6 cellular contexts compared by ENCODE assay signal in the genomic region with DNA sequence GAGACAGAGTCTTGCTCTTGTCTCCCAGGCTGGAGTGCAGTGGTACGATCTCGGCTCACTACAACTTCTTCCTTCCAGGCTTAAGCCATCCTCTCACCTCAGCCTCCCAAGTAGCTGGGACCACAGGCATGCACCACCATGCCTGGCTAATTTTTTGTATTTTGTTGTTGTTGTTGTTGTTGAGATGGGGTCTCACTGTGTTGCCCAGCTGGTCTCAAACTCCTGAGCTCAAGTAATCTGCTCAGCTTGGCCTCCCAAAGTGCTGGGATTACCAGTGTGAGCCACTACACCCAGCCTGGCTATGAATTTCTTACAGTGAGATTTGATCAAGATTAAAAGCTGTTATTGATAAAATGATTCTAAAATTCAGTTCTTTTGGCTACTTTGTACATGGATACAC. TPM values are rescaled to one million over a fixed set of nuclear protein-coding genes. Genes with fewer than 3 reads are reported as not detected.
DNase-seq lines count a peak whose midpoint lies in the region; ATAC-seq, FAIRE-seq and TF ChIP-seq lines count a peak whose summit lies in the region.
"Not testable (repeated sequence)": the region's sequence is repeated elsewhere in the genome, so short reads cannot be mapped to it uniquely, and the experiment has no call there.

No MANE protein-coding gene starts in this region.

- not testable (repeated sequence) for H3K27me3 ChIP-seq in H9 (ENCODE audit: insufficient read depth, low read length); K562 (ENCODE audit: control insufficient read depth in 2 of 2, insufficient read depth in 2 of 2, low read length in 2 of 2)

- not testable (repeated sequence) for H3K4me1 ChIP-seq in H9 (ENCODE audit: insufficient read depth, low read length); K562 (replicated peaks in 1 of 2; ENCODE audit: control insufficient read depth in 2 of 2, insufficient read depth in 2 of 2, low read length in 2 of 2)

- TF ChIP-seq POLR2A in K562 (conservative IDR thresholded peaks at IDR 0.05), result not testable (repeated sequence)

- not testable (repeated sequence) for H3K9ac ChIP-seq in H9 (ENCODE audit: extremely low read depth, insufficient read length, low read length); K562 (ENCODE audit: insufficient read depth in 1 of 2, low read depth in 2 of 2, low read length in 2 of 2)

- not testable (repeated sequence) for H2BK20ac ChIP-seq in H9 (ENCODE audit: low read depth, low read length, poor library complexity, severe bottlenecking)

- H3K79me2 ChIP-seq in H9 (ENCODE audit: insufficient read depth, low read length), result not testable (repeated sequence)
- H3K79me2 ChIP-seq in K562 (ENCODE audit: control insufficient read depth, insufficient read depth, low read length), result peaks cover 10% of the 10 kb centered on the region; the same call in 2 of the 3 replicates

- not testable (repeated sequence) for ATAC-seq in T-helper 17 cell; activated CD8-positive, alpha-beta T cell treated with anti-CD3 and anti-CD28 coated beads for 36 hours; K562; natural killer cell

- not testable (repeated sequence) for H3K56ac ChIP-seq in H9 (ENCODE audit: insufficient read length, low read depth, low read length)

- H2AFZ ChIP-seq in H9 (ENCODE audit: low read length); K562 (ENCODE audit: low read depth, low read length): not testable (repeated sequence)

- not testable (repeated sequence) for H3K4ac ChIP-seq in H9 (ENCODE audit: low read depth, low read length)

- H2AK5ac ChIP-seq in H9 (ENCODE audit: insufficient read length, low read length), result not testable (repeated sequence)

- not testable (repeated sequence) for H3K79me1 ChIP-seq in H9 (ENCODE audit: insufficient read depth, low read depth, low read length, poor library complexity, severe bottlenecking)

- H3K4me2 ChIP-seq in H9 (ENCODE audit: insufficient read depth, insufficient read length, low read length); K562 (ENCODE audit: insufficient read depth, low read length): not testable (repeated sequence)

- in situ Hi-C loops in K562 (cut with MboI), result not testable (repeated sequence)

- H2BK120ac ChIP-seq in H9 (ENCODE audit: low read depth, low read length, poor library complexity, severe bottlenecking), result not testable (repeated sequence)

- not testable (repeated sequence) for H3K9me3 ChIP-seq in H9 (ENCODE audit: control insufficient read depth, low read depth, low read length); T-helper 17 cell (ENCODE audit: control insufficient read depth, low read length, poor library complexity, severe bottlenecking); K562 (replicated peaks; ENCODE audit: control insufficient read depth, insufficient read depth, low read depth, low read length)

- not testable (repeated sequence) for H2BK12ac ChIP-seq in H9 (ENCODE audit: insufficient read length, low read depth, low read length)

- not testable (repeated sequence) for H2BK15ac ChIP-seq in H9 (ENCODE audit: low read depth, low read length)

- not testable (repeated sequence) for DNase-seq in H9; T-helper 17 cell; activated CD8-positive, alpha-beta T cell treated with anti-CD3 and anti-CD28 coated beads for 36 hours; activated T-helper 1 cell treated with anti-CD3 and anti-CD28 coated beads, Interleukin-12 subunit alpha, Interleukin-12 subunit beta, Interleukin-2, Interleukin-4 antibody, amounts not matched to agents 30 ng/mL and 10 ng/mL and 1 ng/mL, durations not matched to agents 14 hours and 24 hours and 36 hours (ENCODE audit: low spot score); K562 (ENCODE audit: extremely low read depth in 1 of 4, low spot score in 3 of 4); natural killer cell

- not testable (repeated sequence) for H4K91ac ChIP-seq in H9 (ENCODE audit: insufficient read length, low read depth, low read length)

- H4K5ac ChIP-seq in H9 (ENCODE audit: insufficient read length, low read depth, low read length), result not testable (repeated sequence)

- H3K36me3 Mint-ChIP-seq in H9 (ENCODE audit: insufficient read depth in 1 of 3, low read depth in 3 of 3), result peaks cover 63 to 99% (median 99%) of the 10 kb centered on the region in 3 experiments; a peak in 6 of 7 replicates
- not testable (repeated sequence) for H3K36me3 Mint-ChIP-seq in T-helper 17 cell (ENCODE audit: low read depth)
- peaks cover 54% of the 10 kb centered on the region for H3K36me3 Mint-ChIP-seq in activated CD8-positive, alpha-beta T cell treated with anti-CD3 and anti-CD28 coated beads for 36 hours (ENCODE audit: low read depth)
- peaks cover 64% of the 10 kb centered on the region for H3K36me3 Mint-ChIP-seq in activated T-helper 1 cell treated with anti-CD3 and anti-CD28 coated beads, Interleukin-12 subunit alpha, Interleukin-12 subunit beta, Interleukin-2, Interleukin-4 antibody, amounts not matched to agents 30 ng/mL and 10 ng/mL and 1 ng/mL, durations not matched to agents 14 hours and 24 hours and 36 hours (ENCODE audit: low read depth)
- H3K36me3 Mint-ChIP-seq in natural killer cell, result peaks cover 11% of the 10 kb centered on the region

- H3K18ac ChIP-seq in H9 (ENCODE audit: insufficient read length, low read depth, low read length), result not testable (repeated sequence)

- BruUV-seq in K562 (replicated peaks; lab: Mats Ljungman, UMichigan), result not testable (repeated sequence)

- not testable (repeated sequence) for FAIRE-seq in K562 (lab: Jason Lieb, UNC)

- H3K9me3 Mint-ChIP-seq in H9; activated CD8-positive, alpha-beta T cell treated with anti-CD3 and anti-CD28 coated beads for 36 hours; activated T-helper 1 cell treated with anti-CD3 and anti-CD28 coated beads, Interleukin-12 subunit alpha, Interleukin-12 subunit beta, Interleukin-2, Interleukin-4 antibody, amounts not matched to agents 30 ng/mL and 10 ng/mL and 1 ng/mL, durations not matched to agents 14 hours and 24 hours and 36 hours; natural killer cell: not testable (repeated sequence)

- not testable (repeated sequence) for TF ChIP-seq EP300 in K562 (IDR thresholded peaks at IDR 0.05; ENCODE audit: low read length)

- not testable (repeated sequence) for H3K4me3 Mint-ChIP-seq in H9; T-helper 17 cell; activated CD8-positive, alpha-beta T cell treated with anti-CD3 and anti-CD28 coated beads for 36 hours; activated T-helper 1 cell treated with anti-CD3 and anti-CD28 coated beads, Interleukin-12 subunit alpha, Interleukin-12 subunit beta, Interleukin-2, Interleukin-4 antibody, amounts not matched to agents 30 ng/mL and 10 ng/mL and 1 ng/mL, durations not matched to agents 14 hours and 24 hours and 36 hours; natural killer cell

- not testable (repeated sequence) for H3K4me3 ChIP-seq in K562

- H3T11ph ChIP-seq in H9 (ENCODE audit: low read length), result not testable (repeated sequence)

- H3K27me3 Mint-ChIP-seq in H9 (ENCODE audit: low read depth); T-helper 17 cell; activated CD8-positive, alpha-beta T cell treated with anti-CD3 and anti-CD28 coated beads for 36 hours; activated T-helper 1 cell treated with anti-CD3 and anti-CD28 coated beads, Interleukin-12 subunit alpha, Interleukin-12 subunit beta, Interleukin-2, Interleukin-4 antibody, amounts not matched to agents 30 ng/mL and 10 ng/mL and 1 ng/mL, durations not matched to agents 14 hours and 24 hours and 36 hours (ENCODE audit: insufficient read depth); natural killer cell (ENCODE audit: low read depth in 2 of 2): not testable (repeated sequence)

- CTCF ChIA-PET in activated CD8-positive, alpha-beta T cell treated with anti-CD3 and anti-CD28 coated beads for 36 hours (lab: Charles Lee), result interaction anchor here (0.9 to 1.4 kb wide), 3 partner anchors 12 to 19 kb away, joined by 3 to 4 read pairs (median 4); no protein-coding TSS in a partner anchor
- CTCF ChIA-PET in K562 (lab: Yijun Ruan, JAX; ENCODE audit: low intra/inter-chr PET ratio), result not testable (repeated sequence)

- not testable (repeated sequence) for TF ChIP-seq RAD21 in K562 (CRISPR knock-in tag; conservative IDR thresholded peaks at IDR 0.05 in 1 of 2, IDR thresholded peaks at IDR 0.05 in 1 of 2)

- WGBS in H9 (ENCODE audit: extremely low coverage, insufficient read length, low lambda C conversion rate), result no CpG with 5 or more reads among the region's 2 CpGs
- 100% methylated on average over 2 of the region's 2 CpGs for WGBS in K562 (ENCODE audit: insufficient coverage, low coverage, missing lambda C conversion rate)

- not testable (repeated sequence) for H3K23me2 ChIP-seq in H9 (ENCODE audit: insufficient read length, low read depth, low read length, poor library complexity, severe bottlenecking)

- not testable (repeated sequence) for H3K23ac ChIP-seq in H9 (ENCODE audit: insufficient read length, low read depth, low read length)

- not testable (repeated sequence) for H4K8ac ChIP-seq in H9 (replicated peaks; ENCODE audit: insufficient read length, low read depth, low read length)

- not testable (repeated sequence) for H3K27ac ChIP-seq in H9 (ENCODE audit: insufficient read length, low read depth, low read length); K562 (ENCODE audit: extremely low read depth, low read depth, low read length)

- not testable (repeated sequence) for H4K20me1 ChIP-seq in H9 (ENCODE audit: control insufficient read depth, insufficient read depth, insufficient read length); K562 (replicated peaks; ENCODE audit: control insufficient read depth, insufficient read depth, low read length)

- not testable (repeated sequence) for TF ChIP-seq CTCF in H9 (conservative IDR thresholded peaks at IDR 0.05); activated CD8-positive, alpha-beta T cell treated with anti-CD3 and anti-CD28 coated beads for 36 hours (IDR thresholded peaks at IDR 0.05); K562 (IDR thresholded peaks at IDR 0.05 in 2 of 3, conservative IDR thresholded peaks at IDR 0.05 in 1 of 3; ENCODE audit: insufficient read depth in 2 of 3, low read depth in 1 of 3, low read length in 3 of 3); natural killer cell (IDR thresholded peaks at IDR 0.05)

- not testable (repeated sequence) for H3K14ac ChIP-seq in H9 (ENCODE audit: insufficient read depth, low read length)

- H3K9me1 ChIP-seq in K562 (ENCODE audit: control insufficient read depth, insufficient read depth, low read length), result not testable (repeated sequence)

- intact Hi-C loops in activated CD8-positive, alpha-beta T cell treated with anti-CD3 and anti-CD28 coated beads for 36 hours (cut with micrococcal nuclease); activated T-helper 1 cell treated with anti-CD3 and anti-CD28 coated beads, Interleukin-12 subunit alpha, Interleukin-12 subunit beta, Interleukin-2, Interleukin-4 antibody, amounts not matched to agents 30 ng/mL and 10 ng/mL and 1 ng/mL, durations not matched to agents 14 hours and 24 hours and 36 hours (cut with micrococcal nuclease); K562 (cut with micrococcal nuclease); natural killer cell (cut with micrococcal nuclease): not testable (repeated sequence)

- peaks cover 99% of the 10 kb centered on the region for H3K36me3 ChIP-seq in K562 (ENCODE audit: control insufficient read depth, insufficient read depth, low read length)

- H3K27ac Mint-ChIP-seq in H9 (peak overlapping the region in 2 of 3 experiments; percentile 52 to 85; a peak in 2 of 7 replicates), T-helper 17 cell (peak overlapping the region; percentile 32), natural killer cell (peak overlapping the region; percentile 51 to 72)
- peak overlapping the region; percentile 64 for H3K27ac Mint-ChIP-seq in activated CD8-positive, alpha-beta T cell treated with anti-CD3 and anti-CD28 coated beads for 36 hours
- peak overlapping the region; percentile 52 for H3K27ac Mint-ChIP-seq in activated T-helper 1 cell treated with anti-CD3 and anti-CD28 coated beads, Interleukin-12 subunit alpha, Interleukin-12 subunit beta, Interleukin-2, Interleukin-4 antibody, amounts not matched to agents 30 ng/mL and 10 ng/mL and 1 ng/mL, durations not matched to agents 14 hours and 24 hours and 36 hours

- not testable (repeated sequence) for H2BK5ac ChIP-seq in H9 (ENCODE audit: insufficient read length, low read length)

- POLR2A ChIA-PET in activated CD8-positive, alpha-beta T cell treated with anti-CD3 and anti-CD28 coated beads for 36 hours (lab: Charles Lee), result interaction anchor here (0.7 to 1.7 kb wide), 3 partner anchors 8 to 11 kb away, joined by 3 to 7 read pairs (median 4); partner anchors contain the start of gene NAT10
- POLR2A ChIA-PET in K562 (lab: Yijun Ruan, JAX), result interaction anchor here (0.9 to 2.2 kb wide), 6 partner anchors 8 to 35 kb away, joined by 3 to 9 read pairs (median 6); partner anchors contain the start of gene NAT10

- not testable (repeated sequence) for H3K4me1 Mint-ChIP-seq in H9; T-helper 17 cell; activated CD8-positive, alpha-beta T cell treated with anti-CD3 and anti-CD28 coated beads for 36 hours (ENCODE audit: low read depth); activated T-helper 1 cell treated with anti-CD3 and anti-CD28 coated beads, Interleukin-12 subunit alpha, Interleukin-12 subunit beta, Interleukin-2, Interleukin-4 antibody, amounts not matched to agents 30 ng/mL and 10 ng/mL and 1 ng/mL, durations not matched to agents 14 hours and 24 hours and 36 hours (ENCODE audit: low read depth); natural killer cell

RNA-seq across cellular contexts. Expression of gene NAT10, which starts 10.5 kb away (rescaled TPM):
- total RNA-seq in H9 (2021) (99.3 and 103 TPM in 2 replicates), T-helper 17 cell (10 to 100 TPM; 53.0 to 59.1 TPM), K562 (2014; rRNA removed) (59.5 and 68.0 TPM in 2 replicates), K562 (2014; rRNA removed; fragmentation: Illumina TruSeq; extraction: Trizol) (69.0 and 71.1 TPM in 2 replicates), K562 (2015; rRNA removed; fragmentation: Illumina TruSeq; extraction: Trizol) (91.3 and 92.9 TPM in 2 replicates), K562 (2021) (125 and 127 TPM in 2 replicates), natural killer cell (10 to 100 TPM; 40.3 to 53.6 (median 42.8) TPM)
- total RNA-seq in activated CD8-positive, alpha-beta T cell treated with anti-CD3 and anti-CD28 coated beads for 36 hours, result 100 to 1,000 TPM; 129 to 137 TPM
- 157 and 158 TPM in 2 replicates for total RNA-seq in activated T-helper 1 cell treated with anti-CD3 and anti-CD28 coated beads, Interleukin-12 subunit alpha, Interleukin-12 subunit beta, Interleukin-2, Interleukin-4 antibody, amounts not matched to agents 30 ng/mL and 10 ng/mL and 1 ng/mL, durations not matched to agents 14 hours and 24 hours and 36 hours
- total RNA-seq in K562 (2011; cell fraction: chromatin; rRNA removed; ENCODE audit: low replicate concordance), result 165 and 174 TPM in 2 replicates
- total RNA-seq in K562 (2011; cell fraction: nucleolus; rRNA removed), result 86.5 and 93.6 TPM in 2 replicates
- total RNA-seq in K562 (2011; cell fraction: nucleoplasm; rRNA removed), result 106 and 112 TPM in 2 replicates
- polyA plus RNA-seq in K562 (2011; rRNA removed) (86.3 and 96.5 TPM in 2 replicates), K562 (2014; fragmentation: Illumina TruSeq; extraction: Trizol) (91.3 and 98.2 TPM in 2 replicates), K562 (2014; fragmentation: Nextera tagmentation; extraction: Ambion mirVana) (100 to 1,000 TPM in 1 of 2 experiments, 10 to 100 TPM in 1; 55.4 to 122 TPM), K562 (2014; rRNA removed) (62.4 and 73.4 TPM in 2 replicates)
- polyA plus RNA-seq in K562 (2011; cell fraction: cytosol; rRNA removed), result 79.8 and 93.3 TPM in 2 replicates
- 120 and 143 TPM in 2 replicates for polyA plus RNA-seq in K562 (2011; cell fraction: nucleus; rRNA removed)
- polyA plus RNA-seq in K562 (2012), result 54.7 and 77.0 TPM in 2 replicates
- 131 and 145 TPM in 2 replicates for polyA minus RNA-seq in K562 (2011; rRNA and poly(A)+ RNA removed)
- polyA minus RNA-seq in K562 (2011; cell fraction: cytosol; rRNA and poly(A)+ RNA removed), result 100 and 108 TPM in 2 replicates
- polyA minus RNA-seq in K562 (2011; cell fraction: nucleus; rRNA and poly(A)+ RNA removed), result 60.0 and 82.5 TPM in 2 replicates

RNA-seq across cellular contexts. Expression of gene CAPRIN1, which starts 43.4 kb away (rescaled TPM):
- total RNA-seq in H9 (2021) (281 and 301 TPM in 2 replicates), T-helper 17 cell (100 to 1,000 TPM; 109 to 120 TPM), K562 (2014; rRNA removed) (216 and 244 TPM in 2 replicates), K562 (2014; rRNA removed; fragmentation: Illumina TruSeq; extraction: Trizol) (226 and 247 TPM in 2 replicates), K562 (2015; rRNA removed; fragmentation: Illumina TruSeq; extraction: Trizol) (237 and 246 TPM in 2 replicates), K562 (2021) (252 and 263 TPM in 2 replicates), natural killer cell (100 to 1,000 TPM; 118 to 158 (median 137) TPM)
- 100 to 1,000 TPM; 297 to 328 TPM for total RNA-seq in activated CD8-positive, alpha-beta T cell treated with anti-CD3 and anti-CD28 coated beads for 36 hours
- 285 and 289 TPM in 2 replicates for total RNA-seq in activated T-helper 1 cell treated with anti-CD3 and anti-CD28 coated beads, Interleukin-12 subunit alpha, Interleukin-12 subunit beta, Interleukin-2, Interleukin-4 antibody, amounts not matched to agents 30 ng/mL and 10 ng/mL and 1 ng/mL, durations not matched to agents 14 hours and 24 hours and 36 hours
- 130 and 461 TPM in 2 replicates for total RNA-seq in K562 (2011; cell fraction: chromatin; rRNA removed; ENCODE audit: low replicate concordance)
- total RNA-seq in K562 (2011; cell fraction: nucleolus; rRNA removed), result 84.2 and 92.2 TPM in 2 replicates
- total RNA-seq in K562 (2011; cell fraction: nucleoplasm; rRNA removed), result 188 and 293 TPM in 2 replicates
- polyA plus RNA-seq in K562 (2011; rRNA removed) (255 and 269 TPM in 2 replicates), K562 (2014; fragmentation: Illumina TruSeq; extraction: Trizol) (235 and 271 TPM in 2 replicates), K562 (2014; fragmentation: Nextera tagmentation; extraction: Ambion mirVana) (10 to 100 TPM; 49.6 to 51.8 TPM), K562 (2014; rRNA removed) (181 and 188 TPM in 2 replicates)
- 244 and 252 TPM in 2 replicates for polyA plus RNA-seq in K562 (2011; cell fraction: cytosol; rRNA removed)
- polyA plus RNA-seq in K562 (2011; cell fraction: nucleus; rRNA removed), result 170 and 222 TPM in 2 replicates
- polyA plus RNA-seq in K562 (2012), result 154 and 186 TPM in 2 replicates
- polyA minus RNA-seq in K562 (2011; rRNA and poly(A)+ RNA removed), result 519 and 530 TPM in 2 replicates
- polyA minus RNA-seq in K562 (2011; cell fraction: cytosol; rRNA and poly(A)+ RNA removed), result 168 and 225 TPM in 2 replicates
- 89.8 and 158 TPM in 2 replicates for polyA minus RNA-seq in K562 (2011; cell fraction: nucleus; rRNA and poly(A)+ RNA removed)
